19 cellular contexts compared by ENCODE assay signal in genomic region chr1:20999525-21000244, GRCh38.
"Had no signal": no experiment of that assay in that cellular context is flagged by ENCODE, and none has a peak within 500 bp of the region (broad histone marks: within the 10 kb centered on the region; RNA-seq: fewer than 3 reads in every experiment).

No MANE protein-coding gene starts in this region.

- H3K4me1 Mint-ChIP-seq: activated naive CD4-positive, alpha-beta T cell treated with anti-CD3 and anti-CD28 coated beads, Interleukin-2, amount 50 U/mL, for 24 hours; memory B cell had no signal

- ATAC-seq: heart right ventricle, left cardiac atrium, sciatic nerve had no signal

- H3K27me3 Mint-ChIP-seq: activated naive CD4-positive, alpha-beta T cell treated with anti-CD3 and anti-CD28 coated beads, Interleukin-2, amount 50 U/mL, for 24 hours; brain; memory B cell had no signal

- H3K27ac ChIP-seq: heart right ventricle, testis, uterus had no signal

- H3K9me3 ChIP-seq: heart right ventricle, testis, uterus had no signal

- H3K4me3 Mint-ChIP-seq: activated naive CD4-positive, alpha-beta T cell treated with anti-CD3 and anti-CD28 coated beads, Interleukin-2, amount 50 U/mL, for 24 hours; brain; memory B cell; T-helper 2 cell treated with Interferon-gamma antibody and Interleukin-4, amounts not matched to agents 5 μg/mL and 100 μg/mL, for 36 hours had no signal

- H3K27me3 ChIP-seq: heart right ventricle, testis, uterus had no signal

- H3K4me1 ChIP-seq: uterus had no signal

- DNase-seq: activated CD4-positive, alpha-beta T cell treated with anti-CD3 and anti-CD28 coated beads for 1 hour; activated gamma-delta T cell; anterior cingulate cortex; effector CD4-positive, alpha-beta T cell; heart right ventricle; islet precursor cell; left cardiac atrium; posterior cingulate gyrus; stimulated activated CD4-positive, alpha-beta T cell treated with anti-CD3 and anti-CD28 coated beads, Interleukin-2, amount 100 ng/mL, for 48 hours; stimulated activated CD8-positive, alpha-beta memory T cell treated with anti-CD3 and anti-CD28 coated beads, Interleukin-4, amount 100 ng/mL, for 48 hours; stimulated activated naive CD4-positive, alpha-beta T cell; testis; trophoblast cell; uterus had no signal

- H3K27ac Mint-ChIP-seq: activated naive CD4-positive, alpha-beta T cell treated with anti-CD3 and anti-CD28 coated beads, Interleukin-2, amount 50 U/mL, for 24 hours; memory B cell; T-helper 2 cell treated with Interferon-gamma antibody and Interleukin-4, amounts not matched to agents 5 μg/mL and 100 μg/mL, for 36 hours had no signal

- H3K4me3 ChIP-seq: heart right ventricle, testis, uterus had no signal

- H3K9me3 Mint-ChIP-seq: activated naive CD4-positive, alpha-beta T cell treated with anti-CD3 and anti-CD28 coated beads, Interleukin-2, amount 50 U/mL, for 24 hours; brain; memory B cell; T-helper 2 cell treated with Interferon-gamma antibody and Interleukin-4, amounts not matched to agents 5 μg/mL and 100 μg/mL, for 36 hours had no signal

- H3K36me3 ChIP-seq: uterus had no signal
